In genomic region chr10:133277993-133278576, GRCh38 we compare ENCODE assay signal across 12 cellular contexts. TPM values are rescaled to one million over a fixed set of nuclear protein-coding genes. Genes with fewer than 3 reads are reported as not detected.
A peak's percentile ranks its signal among the peaks of the same experiment; 100 is the strongest.
DNase-seq lines count a peak whose midpoint lies in the region; ATAC-seq and TF ChIP-seq lines count a peak whose summit lies in the region.
"Had no signal": no experiment of that assay in that cellular context is flagged by ENCODE, and none has a peak within 500 bp of the region (broad histone marks: within the 10 kb centered on the region; RNA-seq: fewer than 3 reads in every experiment).

No MANE protein-coding gene starts in this region.

- peaks cover 44% of the 10 kb centered on the region for H3K4me1 ChIP-seq in Panc1 (ENCODE audit: control insufficient read depth, insufficient read depth, low read length)
- H3K4me1 ChIP-seq in trophoblast cell (ENCODE audit: control insufficient read depth in 1 of 2, insufficient read depth in 2 of 2, low read length in 2 of 2), result peaks cover 35 to 41% of the 10 kb centered on the region in 2 experiments
- H3K4me1 ChIP-seq: SJSA1 had no signal

- no peak overlapping the region for H3K23ac ChIP-seq in trophoblast cell (ENCODE audit: low read length)

- H3K4me3 ChIP-seq in Panc1 (ENCODE audit: low read depth in 2 of 2, low read length in 2 of 2) (no peak overlapping the region), trophoblast cell (ENCODE audit: low read depth, low read length) (no peak overlapping the region)
- H3K4me3 ChIP-seq: SJSA1 had no signal

- no peak for DNase-seq in HFFc6
- no peak for DNase-seq in Panc1 (ENCODE audit: low read depth, low spot score)
- no peak for DNase-seq in central memory CD8-positive, alpha-beta T cell (ENCODE audit: low spot score in 2 of 2)
- peak in 1 of 2 donors; percentile 26 for DNase-seq in trophoblast cell
- no peak for DNase-seq in posterior vena cava (ENCODE audit: low spot score)
- no peak for DNase-seq in activated gamma-delta T cell treated with Interleukin-2 at 50 U/mL for 16 hours
- no peak for DNase-seq in NCI-H226
- no peak for DNase-seq in head of caudate nucleus
- DNase-seq: NCI-H146; stimulated activated CD4-positive, alpha-beta T cell treated with anti-CD3 and anti-CD28 coated beads, Interleukin-12 subunit alpha, Interleukin-12 subunit beta, amount 100 ng/mL, for 4 hours had no signal

- peak overlapping the region; percentile 22 for H2BK5ac ChIP-seq in trophoblast cell (ENCODE audit: low read depth, low read length, poor library complexity)

- H2AK5ac ChIP-seq in trophoblast cell (ENCODE audit: low read length), result peak overlapping the region; percentile 73

- H2BK12ac ChIP-seq in trophoblast cell (ENCODE audit: low read length), result peak overlapping the region; percentile 54

- no peaks in the 10 kb centered on the region for H3K9me3 ChIP-seq in Panc1 (ENCODE audit: control insufficient read depth, insufficient read depth, low read depth, low read length)
- H3K9me3 ChIP-seq in trophoblast cell (ENCODE audit: insufficient read depth, low read depth, low read length), result no peaks in the 10 kb centered on the region
- H3K9me3 ChIP-seq: SJSA1 had no signal

- H3K27ac ChIP-seq in Panc1 (ENCODE audit: low read length) (no peak overlapping the region), trophoblast cell (ENCODE audit: low read depth, low read length) (peak overlapping the region; percentile 77)
- H3K27ac ChIP-seq: SJSA1 had no signal

- H3K14ac ChIP-seq in trophoblast cell (ENCODE audit: low read length), result peak overlapping the region; percentile 37

- POLR2A ChIA-PET in Panc1 (lab: Charles Lee), result no interaction called here

- peaks cover 21% of the 10 kb centered on the region for H3K79me1 ChIP-seq in trophoblast cell (ENCODE audit: low read length)

- peak overlapping the region; percentile 72; the same call in 1 of the 2 replicates for H3K27ac Mint-ChIP-seq in HFFc6
- peak overlapping the region; percentile 97 for H3K27ac Mint-ChIP-seq in central memory CD8-positive, alpha-beta T cell (ENCODE audit: low read depth)

- no peak overlapping the region for H2AFZ ChIP-seq in trophoblast cell (ENCODE audit: insufficient read depth, low read length, poor library complexity)

- H3K79me2 ChIP-seq in trophoblast cell (ENCODE audit: control insufficient read depth, insufficient read depth, low read length, poor library complexity), result peaks cover 3% of the 10 kb centered on the region

- peaks cover 8% of the 10 kb centered on the region; the same call in 1 of the 2 replicates for H3K36me3 Mint-ChIP-seq in HFFc6 (ENCODE audit: low read depth)
- peaks cover 30% of the 10 kb centered on the region for H3K36me3 Mint-ChIP-seq in central memory CD8-positive, alpha-beta T cell (ENCODE audit: insufficient read depth)

- peak; percentile 8 for ATAC-seq in Panc1
- ATAC-seq in central memory CD8-positive, alpha-beta T cell (replicated peaks; ENCODE audit: extremely low read depth, poor library complexity, severe bottlenecking), result no peak

- H2BK120ac ChIP-seq in trophoblast cell (ENCODE audit: insufficient read depth, low read length, poor library complexity), result peak overlapping the region; percentile 16

- no CpG with 5 or more reads among the region's 12 CpGs for WGBS in trophoblast cell (ENCODE audit: extremely low coverage, insufficient coverage, insufficient read length)

- H4K12ac ChIP-seq in trophoblast cell (ENCODE audit: low read depth, low read length), result no peak overlapping the region

- no TSS peak for BruUV-seq in Panc1 (replicated peaks; lab: Mats Ljungman, UMichigan)

- no peak overlapping the region for H3K18ac ChIP-seq in trophoblast cell (ENCODE audit: low read length)

- intact Hi-C loops in Panc1 (cut with micrococcal nuclease; ENCODE audit: unreplicated experiment) (no loop called here), posterior vena cava (cut with DNase I) (no loop called here), head of caudate nucleus (cut with DNase I) (no loop called here)

- H3K4me1 Mint-ChIP-seq in HFFc6 (ENCODE audit: low read depth), result peaks cover 12% of the 10 kb centered on the region
- peaks cover 36% of the 10 kb centered on the region for H3K4me1 Mint-ChIP-seq in central memory CD8-positive, alpha-beta T cell

- peak overlapping the region; percentile 48 for H3K4me2 ChIP-seq in trophoblast cell (ENCODE audit: low read length)

- peak overlapping the region; percentile 53 for H4K91ac ChIP-seq in trophoblast cell (ENCODE audit: low read depth, low read length)

- no peaks in the 10 kb centered on the region for H3K27me3 Mint-ChIP-seq in HFFc6 (ENCODE audit: insufficient read depth)
- H3K27me3 Mint-ChIP-seq in central memory CD8-positive, alpha-beta T cell, result no peaks in the 10 kb centered on the region

- H3K27me3 ChIP-seq in Panc1 (ENCODE audit: control insufficient read depth, insufficient read depth, low read length), result no peaks in the 10 kb centered on the region
- H3K27me3 ChIP-seq in trophoblast cell (ENCODE audit: insufficient read depth, low read length), result no peaks in the 10 kb centered on the region

- H3K36me3 ChIP-seq in Panc1 (ENCODE audit: control insufficient read depth, insufficient read depth, low read length) (no peaks in the 10 kb centered on the region; the same call in 1 of the 2 replicates), trophoblast cell (ENCODE audit: control insufficient read depth in 1 of 2, insufficient read depth in 2 of 2, low read length in 2 of 2) (peaks cover 32 to 33% of the 10 kb centered on the region in 2 experiments)

- peak overlapping the region; percentile 46; the same call in 1 of the 2 replicates for H3K4me3 Mint-ChIP-seq in HFFc6
- peak overlapping the region; percentile 87 for H3K4me3 Mint-ChIP-seq in central memory CD8-positive, alpha-beta T cell

- in situ Hi-C loops in Panc1 (cut with HindIII; ENCODE audit: low pct_unique_long_range_greater_than_20kb, low sequenced_read_pairs), result no loop called here

- peak overlapping the region; percentile 18 for H4K8ac ChIP-seq in trophoblast cell (ENCODE audit: low read depth, low read length)

- no peaks in the 10 kb centered on the region for H3K9me3 Mint-ChIP-seq in HFFc6
- no peaks in the 10 kb centered on the region for H3K9me3 Mint-ChIP-seq in central memory CD8-positive, alpha-beta T cell

- H3K9ac ChIP-seq in trophoblast cell (ENCODE audit: low read length), result no peak overlapping the region

- CTCF ChIA-PET in Panc1 (lab: Charles Lee), result interaction anchor here (1.2 kb wide), 1 partner anchor 51 kb away, joined by 3 read pairs; no protein-coding TSS in a partner anchor

- no peak for TF ChIP-seq CTCF in HFFc6 (IDR thresholded peaks at IDR 0.05)
- no peak for TF ChIP-seq CTCF in Panc1 (IDR thresholded peaks at IDR 0.05)

- H3K4ac ChIP-seq in trophoblast cell (ENCODE audit: low read depth, low read length), result no peak overlapping the region

RNA-seq across cellular contexts. Expression of gene ADAM8, which starts 1.4 kb away (rescaled TPM):
- total RNA-seq in HFFc6 (2021; fragmentation: NEBNext Ultra II Directional; extraction: Animal tissue kit (Norgen Biotek cat#: 25700)), result 1 to 10 TPM in 5 of 6 experiments, under 1 TPM in 1; 0.99 to 2.9 (median 1.2) TPM
- total RNA-seq in Panc1 (2021; ENCODE audit: unreplicated experiment) (3.7 TPM), posterior vena cava (1 to 10 TPM; 7.0 to 9.0 TPM)
- polyA plus RNA-seq in Panc1 (2012; ENCODE audit: insufficient read length), result 3.1 TPM
- polyA plus RNA-seq in trophoblast cell (2013), result 16.9 and 18.0 TPM in 2 replicates
- total RNA-seq: SJSA1 had no signal

RNA-seq across cellular contexts. Expression of gene TUBGCP2, which starts 30.6 kb away (rescaled TPM):
- 10 to 100 TPM; 72.5 to 80.8 (median 77.7) TPM for total RNA-seq in HFFc6 (2021; fragmentation: NEBNext Ultra II Directional; extraction: Animal tissue kit (Norgen Biotek cat#: 25700))
- total RNA-seq in Panc1 (2021; ENCODE audit: unreplicated experiment) (93.7 TPM), posterior vena cava (10 to 100 TPM; 35.7 to 36.0 TPM)
- polyA plus RNA-seq in Panc1 (2012; ENCODE audit: insufficient read length), result 85.4 TPM
- polyA plus RNA-seq in trophoblast cell (2013), result 32.7 and 32.8 TPM in 2 replicates

RNA-seq across cellular contexts. Expression of gene ZNF511, which starts 30.6 kb away (rescaled TPM):
- total RNA-seq in HFFc6 (2021; fragmentation: NEBNext Ultra II Directional; extraction: Animal tissue kit (Norgen Biotek cat#: 25700)), result 10 to 100 TPM; 45.7 to 62.0 (median 52.7) TPM
- total RNA-seq in Panc1 (2021; ENCODE audit: unreplicated experiment), result 93.8 TPM
- polyA plus RNA-seq in Panc1 (2012; ENCODE audit: insufficient read length), result 99.8 TPM
- polyA plus RNA-seq in trophoblast cell (2013), result 16.2 and 17.1 TPM in 2 replicates
- 10 to 100 TPM; 27.4 to 30.7 TPM for total RNA-seq in posterior vena cava

RNA-seq across cellular contexts. Expression of gene VENTX, which starts 40.4 kb away (rescaled TPM):
- not detected for total RNA-seq in HFFc6 (2021; fragmentation: NEBNext Ultra II Directional; extraction: Animal tissue kit (Norgen Biotek cat#: 25700))
- total RNA-seq in Panc1 (2021; ENCODE audit: unreplicated experiment) (not detected), posterior vena cava (1 to 10 TPM; 2.6 to 3.5 TPM)
- not detected for polyA plus RNA-seq in Panc1 (2012; ENCODE audit: insufficient read length)
- polyA plus RNA-seq in trophoblast cell (2013), result 0.14 and 0.19 TPM in 2 replicates
- total RNA-seq: SJSA1 had no signal

RNA-seq across cellular contexts. Expression of gene UTF1, which starts 48.1 kb away (rescaled TPM):
- total RNA-seq in HFFc6 (2021; fragmentation: NEBNext Ultra II Directional; extraction: Animal tissue kit (Norgen Biotek cat#: 25700)), result not detected
- total RNA-seq in Panc1 (2021; ENCODE audit: unreplicated experiment), result not detected
- polyA plus RNA-seq in Panc1 (2012; ENCODE audit: insufficient read length), result not detected
- 0.25 and 0.31 TPM in 2 replicates for polyA plus RNA-seq in trophoblast cell (2013)
- total RNA-seq in posterior vena cava, result not detected
- total RNA-seq: left ventricle myocardium superior, SJSA1 had no signal
